ENCODE assay signal across 35 cellular contexts in the genomic region with DNA sequence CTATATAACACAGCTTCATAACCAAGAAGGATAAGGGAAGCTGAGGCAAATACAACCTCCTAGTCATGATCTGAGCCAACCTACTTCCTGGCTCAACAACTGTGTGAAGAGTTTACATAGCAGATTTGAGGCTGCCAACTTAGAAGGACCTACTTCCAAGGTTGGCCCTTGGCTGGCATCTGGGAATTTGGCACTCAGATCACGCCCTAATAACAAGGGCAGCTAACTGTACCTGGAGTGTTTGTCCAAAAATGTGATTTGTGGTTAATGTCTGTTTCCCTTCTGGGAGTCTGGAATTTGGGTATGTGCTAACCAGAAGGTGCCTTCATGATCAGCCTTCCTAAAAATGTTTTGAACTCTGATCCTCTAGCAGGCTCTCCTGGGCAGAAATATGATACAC.
"Had no signal": no experiment of that assay in that cellular context is flagged by ENCODE, and none has a peak within 500 bp of the region (broad histone marks: within the 10 kb centered on the region; RNA-seq: fewer than 3 reads in every experiment).

No MANE protein-coding gene starts in this region.

- DNase-seq: activated B cell treated with CpG ODN at 0.5 μM for 24 hours; activated CD4-positive, alpha-beta memory T cell treated with anti-CD3 and anti-CD28 coated beads for 36 hours; activated CD4-positive, alpha-beta T cell treated with anti-CD3 and anti-CD28 coated beads for 4 hours; activated CD4-positive, alpha-beta T cell treated with anti-CD3 and anti-CD28 coated beads, Interleukin-2, amount 10 ng/mL, durations not matched to agents 24 days and 14 days; activated CD4-positive, alpha-beta T cell treated with anti-CD3 and anti-CD28 coated beads, Interleukin-2, amount 50 U/mL, for 1 hour; activated CD4-positive, alpha-beta T cell treated with anti-CD3 and anti-CD28 coated beads, Interleukin-2, amount 50 U/mL, for 4 hours; activated CD4-positive, CD25-positive, alpha-beta regulatory T cell treated with anti-CD3 and anti-CD28 coated beads, Interleukin-2, amount 50 U/mL, for 72 hours; activated CD8-positive, alpha-beta memory T cell treated with anti-CD3 and anti-CD28 coated beads, Interleukin-2, amount 50 U/mL, for 4 hours; activated CD8-positive, alpha-beta T cell treated with anti-CD3 and anti-CD28 coated beads for 36 hours; activated effector memory CD4-positive, alpha-beta T cell treated with anti-CD3 and anti-CD28 coated beads, Interleukin-2, amount 50 U/mL, for 16 hours; activated gamma-delta T cell treated with Interleukin-2 at 50 U/mL for 16 hours; activated naive CD4-positive, alpha-beta T cell; activated naive CD4-positive, alpha-beta T cell treated with anti-CD3 and anti-CD28 coated beads for 36 hours; activated naive CD4-positive, alpha-beta T cell treated with anti-CD3 and anti-CD28 coated beads, Interleukin-2, amount 50 U/mL, for 16 hours; activated naive CD8-positive, alpha-beta T cell treated with anti-CD3 and anti-CD28 coated beads for 36 hours; activated T-cell treated with anti-CD3 and anti-CD28 coated beads for 4 hours; activated T-cell treated with anti-CD3 and anti-CD28 coated beads, Interleukin-2, amount 50 U/mL, for 1 hour; activated T-cell treated with anti-CD3 and anti-CD28 coated beads, Interleukin-2, amount 50 U/mL, for 4 hours; activated T-cell treated with anti-CD3 and anti-CD28 coated beads, Interleukin-2, amount 50 U/mL, for 72 hours; adrenal gland; amniotic stem cell; aorta; body of pancreas; brain microvascular endothelial cell; central memory CD4-positive, alpha-beta T cell; T-helper 1 cell; T-helper 2 cell; T-helper 9 cell had no signal

- H3K4me1 Mint-ChIP-seq: activated B cell treated with CpG ODN at 0.5 μM for 24 hours; activated CD4-positive, alpha-beta T cell treated with anti-CD3 and anti-CD28 coated beads, Interleukin-2, amount 10 ng/mL, durations not matched to agents 24 days and 14 days; activated naive CD8-positive, alpha-beta T cell treated with anti-CD3 and anti-CD28 coated beads for 36 hours; activated T-helper 17 cell treated with anti-CD3 and anti-CD28 coated beads, Interleukin-2, amount 50 U/mL, for 72 hours had no signal

- H3K4me3 Mint-ChIP-seq: activated B cell treated with CpG ODN at 0.5 μM for 24 hours; activated CD4-positive, alpha-beta memory T cell treated with anti-CD3 and anti-CD28 coated beads for 36 hours; activated CD4-positive, alpha-beta T cell treated with anti-CD3 and anti-CD28 coated beads, Interleukin-2, amount 10 ng/mL, durations not matched to agents 24 days and 14 days; activated CD8-positive, alpha-beta T cell treated with anti-CD3 and anti-CD28 coated beads for 36 hours; activated naive CD4-positive, alpha-beta T cell treated with anti-CD3 and anti-CD28 coated beads for 36 hours; activated naive CD8-positive, alpha-beta T cell treated with anti-CD3 and anti-CD28 coated beads for 36 hours; activated T-cell treated with anti-CD3 and anti-CD28 coated beads, Interleukin-2, amount 50 U/mL, for 4 hours; activated T-cell treated with anti-CD3 and anti-CD28 coated beads, Interleukin-2, amount 50 U/mL, for 72 hours; activated T-helper 1 cell treated with anti-CD3 and anti-CD28 coated beads, Interleukin-12 subunit alpha, Interleukin-12 subunit beta, Interleukin-2, Interleukin-4 antibody, amounts not matched to agents 30 ng/mL and 10 ng/mL and 1 ng/mL, durations not matched to agents 14 hours and 24 hours and 36 hours; activated T-helper 17 cell treated with anti-CD3 and anti-CD28 coated beads, Interleukin-2, amount 50 U/mL, for 72 hours; T-helper 1 cell treated with Interleukin-12 subunit alpha and Interleukin-12 subunit beta and Interleukin-4 antibody, amounts not matched to agents 30 μg/mL and 1 μg/mL, for 36 hours; T-helper 2 cell treated with Interferon-gamma antibody and Interleukin-4, amounts not matched to agents 5 μg/mL and 100 μg/mL, for 36 hours had no signal

- H3K9me3 ChIP-seq: adrenal gland, body of pancreas, breast epithelium had no signal

- H3K27ac ChIP-seq: adrenal gland, body of pancreas, brain microvascular endothelial cell, breast epithelium, VCaP had no signal

- H3K27ac Mint-ChIP-seq: activated B cell treated with CpG ODN at 0.5 μM for 24 hours; activated CD4-positive, alpha-beta memory T cell treated with anti-CD3 and anti-CD28 coated beads for 36 hours; activated CD4-positive, alpha-beta T cell treated with anti-CD3 and anti-CD28 coated beads, Interleukin-2, amount 10 ng/mL, durations not matched to agents 24 days and 14 days; activated CD8-positive, alpha-beta T cell treated with anti-CD3 and anti-CD28 coated beads for 36 hours; activated naive CD4-positive, alpha-beta T cell treated with anti-CD3 and anti-CD28 coated beads for 36 hours; activated naive CD4-positive, alpha-beta T cell treated with anti-CD3 and anti-CD28 coated beads, Interleukin-2, amount 50 U/mL, for 72 hours; activated naive CD8-positive, alpha-beta T cell treated with anti-CD3 and anti-CD28 coated beads for 36 hours; activated T-cell treated with anti-CD3 and anti-CD28 coated beads, Interleukin-2, amount 50 U/mL, for 72 hours; activated T-helper 1 cell treated with anti-CD3 and anti-CD28 coated beads, Interleukin-12 subunit alpha, Interleukin-12 subunit beta, Interleukin-2, Interleukin-4 antibody, amounts not matched to agents 30 ng/mL and 10 ng/mL and 1 ng/mL, durations not matched to agents 14 hours and 24 hours and 36 hours; activated T-helper 17 cell treated with anti-CD3 and anti-CD28 coated beads, Interleukin-2, amount 50 U/mL, for 72 hours; T-helper 1 cell treated with Interleukin-12 subunit alpha and Interleukin-12 subunit beta and Interleukin-4 antibody, amounts not matched to agents 30 μg/mL and 1 μg/mL, for 36 hours; T-helper 2 cell treated with Interferon-gamma antibody and Interleukin-4, amounts not matched to agents 5 μg/mL and 100 μg/mL, for 36 hours had no signal

- H3K36me3 Mint-ChIP-seq: activated CD4-positive, alpha-beta memory T cell treated with anti-CD3 and anti-CD28 coated beads for 36 hours; activated naive CD8-positive, alpha-beta T cell treated with anti-CD3 and anti-CD28 coated beads for 36 hours had no signal

- H3K27me3 Mint-ChIP-seq: activated B cell treated with CpG ODN at 0.5 μM for 24 hours; activated CD4-positive, alpha-beta memory T cell treated with anti-CD3 and anti-CD28 coated beads for 36 hours; activated CD4-positive, alpha-beta T cell treated with anti-CD3 and anti-CD28 coated beads, Interleukin-2, amount 10 ng/mL, durations not matched to agents 24 days and 14 days; activated CD8-positive, alpha-beta T cell treated with anti-CD3 and anti-CD28 coated beads for 36 hours; activated naive CD8-positive, alpha-beta T cell treated with anti-CD3 and anti-CD28 coated beads for 36 hours; activated T-helper 17 cell treated with anti-CD3 and anti-CD28 coated beads, Interleukin-2, amount 50 U/mL, for 72 hours had no signal

- H3K9me3 Mint-ChIP-seq: activated B cell treated with CpG ODN at 0.5 μM for 24 hours; activated CD4-positive, alpha-beta memory T cell treated with anti-CD3 and anti-CD28 coated beads for 36 hours; activated naive CD4-positive, alpha-beta T cell treated with anti-CD3 and anti-CD28 coated beads for 36 hours; activated naive CD8-positive, alpha-beta T cell treated with anti-CD3 and anti-CD28 coated beads for 36 hours; T-helper 1 cell treated with Interleukin-12 subunit alpha and Interleukin-12 subunit beta and Interleukin-4 antibody, amounts not matched to agents 30 μg/mL and 1 μg/mL, for 36 hours had no signal

- H3K27me3 ChIP-seq: adrenal gland, body of pancreas, brain microvascular endothelial cell, breast epithelium had no signal

- H3K4me1 ChIP-seq: adrenal gland, body of pancreas, breast epithelium had no signal

- H3K36me3 ChIP-seq: adrenal gland, brain microvascular endothelial cell, breast epithelium had no signal

- H3K4me3 ChIP-seq: adrenal gland, body of pancreas, breast epithelium had no signal

- ATAC-seq: activated CD8-positive, alpha-beta T cell treated with anti-CD3 and anti-CD28 coated beads for 36 hours; activated naive CD4-positive, alpha-beta T cell treated with anti-CD3 and anti-CD28 coated beads, Interleukin-2, amount 50 U/mL, for 72 hours; activated T-cell treated with anti-CD3 and anti-CD28 coated beads, Interleukin-2, amount 50 U/mL, for 4 hours; activated T-cell treated with anti-CD3 and anti-CD28 coated beads, Interleukin-2, amount 50 U/mL, for 72 hours; activated T-helper 17 cell treated with anti-CD3 and anti-CD28 coated beads, Interleukin-2, amount 50 U/mL, for 72 hours; body of pancreas had no signal
